ENCODE assay signal across 9 cellular contexts in the genomic region with DNA sequence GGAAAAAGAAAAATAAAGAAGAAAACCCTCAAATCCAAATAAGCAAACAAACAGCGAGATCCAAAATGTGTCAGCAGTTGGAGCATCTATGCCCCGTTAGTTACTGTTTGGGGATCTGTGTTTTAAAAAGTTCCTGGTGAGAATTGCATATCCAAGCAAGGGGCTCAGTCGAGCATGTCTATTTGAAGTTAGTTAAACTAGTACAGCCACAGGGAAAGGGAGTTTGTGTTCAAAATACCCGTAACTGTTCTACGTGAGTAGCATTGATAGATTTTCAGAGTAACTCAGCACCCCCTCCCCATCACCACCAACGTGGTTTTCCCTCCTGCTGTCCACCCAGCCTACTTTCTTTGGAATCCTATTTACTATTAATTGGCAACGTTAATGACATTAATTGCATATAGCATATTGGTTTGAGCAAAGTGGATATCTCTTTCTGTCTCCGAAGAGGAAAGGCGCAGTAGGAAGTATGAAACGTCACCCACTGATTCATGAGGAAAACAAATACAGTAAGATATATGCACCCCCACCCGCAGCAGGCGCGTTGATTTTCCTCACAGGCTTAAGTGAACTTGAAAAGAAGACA. TPM values are rescaled to one million over a fixed set of nuclear protein-coding genes. Genes with fewer than 3 reads are reported as not detected.
DNase-seq lines count a peak whose midpoint lies in the region; ATAC-seq and TF ChIP-seq lines count a peak whose summit lies in the region.
"Had no signal": no experiment of that assay in that cellular context is flagged by ENCODE, and none has a peak within 500 bp of the region (broad histone marks: within the 10 kb centered on the region; RNA-seq: fewer than 3 reads in every experiment).

No MANE protein-coding gene starts in this region.

- H3K4me3 ChIP-seq in CD8-positive, alpha-beta memory T cell (ENCODE audit: low read length), result no peak overlapping the region
- H3K4me3 ChIP-seq in choroid plexus epithelial cell (ENCODE audit: low read depth, low read length), result peak overlapping the region; percentile 66
- peak overlapping the region; percentile 62 to 68 for H3K4me3 ChIP-seq in muscle layer of duodenum (ENCODE audit: low read depth in 1 of 2, low read length in 2 of 2)

- ATAC-seq in GM21723 (IDR thresholded peaks at IDR 0.05; ENCODE audit: unreplicated experiment), result no peak
- ATAC-seq in GM19328 (IDR thresholded peaks at IDR 0.05; ENCODE audit: unreplicated experiment), result no peak

- H3K9me3 Mint-ChIP-seq in CD8-positive, alpha-beta memory T cell, result peaks cover 0 to 10% (median 3%) of the 10 kb centered on the region in 5 donors

- peak overlapping the region; percentile 24 to 86 (median 81) for H3K4me3 Mint-ChIP-seq in CD8-positive, alpha-beta memory T cell

- no peak for TF ChIP-seq CTCF in choroid plexus epithelial cell (conservative IDR thresholded peaks at IDR 0.05; ENCODE audit: low read depth, low read length)

- H3K9me3 ChIP-seq in CD8-positive, alpha-beta memory T cell (ENCODE audit: low read length), result no peaks in the 10 kb centered on the region
- H3K9me3 ChIP-seq in muscle layer of duodenum (ENCODE audit: control insufficient read depth in 1 of 2, low read length in 2 of 2), result no peaks in the 10 kb centered on the region
- H3K9me3 ChIP-seq: mucosa of descending colon had no signal

- DNase-seq in CD8-positive, alpha-beta memory T cell, result no peak
- peak; percentile 17 for DNase-seq in NCI-H2107 (lab: John Stamatoyannopoulos, UW)
- DNase-seq in choroid plexus epithelial cell (ENCODE audit: low read depth), result peak; percentile 66
- DNase-seq in iPS-NIHi7 (ENCODE audit: extremely low spot score), result no peak
- DNase-seq in SK-N-DZ (ENCODE audit: low spot score), result no peak

- H3K36me3 ChIP-seq in CD8-positive, alpha-beta memory T cell (ENCODE audit: insufficient read depth, low read length), result no peaks in the 10 kb centered on the region
- no peaks in the 10 kb centered on the region for H3K36me3 ChIP-seq in muscle layer of duodenum (ENCODE audit: control insufficient read depth in 1 of 2, insufficient read depth in 2 of 2, low read length in 2 of 2)

- no peaks in the 10 kb centered on the region for H3K36me3 Mint-ChIP-seq in CD8-positive, alpha-beta memory T cell

- CTCF ChIA-PET in CD8-positive, alpha-beta memory T cell (lab: Charles Lee), result no interaction called here

- H3K27ac Mint-ChIP-seq in CD8-positive, alpha-beta memory T cell, result no peak overlapping the region

- H3K27me3 Mint-ChIP-seq in CD8-positive, alpha-beta memory T cell, result peaks cover 31 to 56% of the 10 kb centered on the region in 2 donors

- H3K4me1 ChIP-seq in CD8-positive, alpha-beta memory T cell (ENCODE audit: insufficient read depth, low read length), result peaks cover 4% of the 10 kb centered on the region
- peaks cover 0 to 14% of the 10 kb centered on the region in 2 donors for H3K4me1 ChIP-seq in muscle layer of duodenum (ENCODE audit: control insufficient read depth in 1 of 2, insufficient read depth in 2 of 2, low read length in 2 of 2)

- H3K4me1 Mint-ChIP-seq in CD8-positive, alpha-beta memory T cell, result peaks cover 6 to 12% (median 9%) of the 10 kb centered on the region in 3 donors

- POLR2A ChIA-PET in CD8-positive, alpha-beta memory T cell (lab: Charles Lee), result no interaction called here

- peaks cover 3% of the 10 kb centered on the region for H3K27me3 ChIP-seq in CD8-positive, alpha-beta memory T cell (ENCODE audit: insufficient read depth, low read length, poor library complexity, severe bottlenecking)
- H3K27me3 ChIP-seq in muscle layer of duodenum (ENCODE audit: low read depth, low read length), result peaks cover 4% of the 10 kb centered on the region

- H3K27ac ChIP-seq in CD8-positive, alpha-beta memory T cell (ENCODE audit: low read depth, low read length), result no peak overlapping the region
- H3K27ac ChIP-seq in muscle layer of duodenum (ENCODE audit: low read length), result peak overlapping the region; percentile 90

RNA-seq across cellular contexts. Expression of a gene that starts 1.5 kb away (rescaled TPM):
- total RNA-seq in CD8-positive, alpha-beta memory T cell, result not detected
- not detected for polyA plus RNA-seq in CD8-positive, alpha-beta memory T cell
- 0.18 and 0.20 TPM in 2 replicates for polyA plus RNA-seq in SK-N-DZ (2014; cell fraction: cytosol; rRNA removed)
- 0.12 TPM in 1 of 2 replicates, not detected in the other for polyA plus RNA-seq in SK-N-DZ (2014; cell fraction: nucleus; rRNA removed)

Comparison
In these comparisons a context has a peak if more than half of its experiments do, and no peak if none do; other contexts are left out.
1. DNase-seq: peak in NCI-H2107 (single experiment) and choroid plexus epithelial cell (single experiment); none in CD8-positive, alpha-beta memory T cell (0 of 5), iPS-NIHi7 (single experiment) and SK-N-DZ (single experiment).